2 cellular contexts compared by ENCODE assay signal in genomic region chr2:144505245-144505801, GRCh38.
TF ChIP-seq lines count a peak whose summit lies in the region.

No MANE protein-coding gene starts in this region.

TF ChIP-seq in SK-N-SH treated with all-trans-retinoic acid at 6 μM for 48 hours, 23 proteins besides CTCF, POLR2A, EP300 and RAD21:
- TF ChIP-seq, protein P1, sequence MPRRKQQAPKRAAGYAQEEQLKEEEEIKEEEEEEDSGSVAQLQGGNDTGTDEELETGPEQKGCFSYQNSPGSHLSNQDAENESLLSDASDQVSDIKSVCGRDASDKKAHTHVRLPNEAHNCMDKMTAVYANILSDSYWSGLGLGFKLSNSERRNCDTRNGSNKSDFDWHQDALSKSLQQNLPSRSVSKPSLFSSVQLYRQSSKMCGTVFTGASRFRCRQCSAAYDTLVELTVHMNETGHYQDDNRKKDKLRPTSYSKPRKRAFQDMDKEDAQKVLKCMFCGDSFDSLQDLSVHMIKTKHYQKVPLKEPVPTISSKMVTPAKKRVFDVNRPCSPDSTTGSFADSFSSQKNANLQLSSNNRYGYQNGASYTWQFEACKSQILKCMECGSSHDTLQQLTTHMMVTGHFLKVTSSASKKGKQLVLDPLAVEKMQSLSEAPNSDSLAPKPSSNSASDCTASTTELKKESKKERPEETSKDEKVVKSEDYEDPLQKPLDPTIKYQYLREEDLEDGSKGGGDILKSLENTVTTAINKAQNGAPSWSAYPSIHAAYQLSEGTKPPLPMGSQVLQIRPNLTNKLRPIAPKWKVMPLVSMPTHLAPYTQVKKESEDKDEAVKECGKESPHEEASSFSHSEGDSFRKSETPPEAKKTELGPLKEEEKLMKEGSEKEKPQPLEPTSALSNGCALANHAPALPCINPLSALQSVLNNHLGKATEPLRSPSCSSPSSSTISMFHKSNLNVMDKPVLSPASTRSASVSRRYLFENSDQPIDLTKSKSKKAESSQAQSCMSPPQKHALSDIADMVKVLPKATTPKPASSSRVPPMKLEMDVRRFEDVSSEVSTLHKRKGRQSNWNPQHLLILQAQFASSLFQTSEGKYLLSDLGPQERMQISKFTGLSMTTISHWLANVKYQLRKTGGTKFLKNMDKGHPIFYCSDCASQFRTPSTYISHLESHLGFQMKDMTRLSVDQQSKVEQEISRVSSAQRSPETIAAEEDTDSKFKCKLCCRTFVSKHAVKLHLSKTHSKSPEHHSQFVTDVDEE (CRISPR knock-in tag; IDR thresholded peaks at IDR 0.05), result no peak
- peak; percentile 85 for TF ChIP-seq ZFP3 (CRISPR knock-in tag; IDR thresholded peaks at IDR 0.05)
TF ChIP-seq in SK-N-SH treated with all-trans-retinoic acid at 6 μM for 48 hours: peak in this region for 1.

TF ChIP-seq in K562, 482 proteins besides CTCF, POLR2A, EP300 and RAD21 (continued from another document and continues in another):
- TF ChIP-seq, protein P2, sequence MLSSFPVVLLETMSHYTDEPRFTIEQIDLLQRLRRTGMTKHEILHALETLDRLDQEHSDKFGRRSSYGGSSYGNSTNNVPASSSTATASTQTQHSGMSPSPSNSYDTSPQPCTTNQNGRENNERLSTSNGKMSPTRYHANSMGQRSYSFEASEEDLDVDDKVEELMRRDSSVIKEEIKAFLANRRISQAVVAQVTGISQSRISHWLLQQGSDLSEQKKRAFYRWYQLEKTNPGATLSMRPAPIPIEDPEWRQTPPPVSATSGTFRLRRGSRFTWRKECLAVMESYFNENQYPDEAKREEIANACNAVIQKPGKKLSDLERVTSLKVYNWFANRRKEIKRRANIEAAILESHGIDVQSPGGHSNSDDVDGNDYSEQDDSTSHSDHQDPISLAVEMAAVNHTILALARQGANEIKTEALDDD (IDR thresholded peaks at IDR 0.05), result peak; percentile 60; the same call in 1 of the 2 replicates
- TF ChIP-seq VEZF1 (CRISPR knock-in tag; IDR thresholded peaks at IDR 0.05), result peak; percentile 54; the same call in 1 of the 2 replicates
- TF ChIP-seq KDM1A (IDR thresholded peaks at IDR 0.05), result peak in 1 of 2 experiments; percentile 18; a peak in 1 of 4 replicates
- 0 out of 2 replicates have a peak, but pooled peaks have one; percentile 15 for TF ChIP-seq SMARCE1 (IDR thresholded peaks at IDR 0.05)
- TF ChIP-seq MYNN (IDR thresholded peaks at IDR 0.05), result peak; percentile 44; the same call in 1 of the 2 replicates
- TF ChIP-seq MYNN (CRISPR knock-in tag; IDR thresholded peaks at IDR 0.05), result no peak
- TF ChIP-seq, protein P3, sequence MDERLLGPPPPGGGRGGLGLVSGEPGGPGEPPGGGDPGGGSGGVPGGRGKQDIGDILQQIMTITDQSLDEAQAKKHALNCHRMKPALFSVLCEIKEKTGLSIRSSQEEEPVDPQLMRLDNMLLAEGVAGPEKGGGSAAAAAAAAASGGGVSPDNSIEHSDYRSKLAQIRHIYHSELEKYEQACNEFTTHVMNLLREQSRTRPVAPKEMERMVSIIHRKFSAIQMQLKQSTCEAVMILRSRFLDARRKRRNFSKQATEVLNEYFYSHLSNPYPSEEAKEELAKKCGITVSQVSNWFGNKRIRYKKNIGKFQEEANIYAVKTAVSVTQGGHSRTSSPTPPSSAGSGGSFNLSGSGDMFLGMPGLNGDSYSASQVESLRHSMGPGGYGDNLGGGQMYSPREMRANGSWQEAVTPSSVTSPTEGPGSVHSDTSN (CRISPR knock-in tag; IDR thresholded peaks at IDR 0.05; ENCODE audit: low read depth), result no peak
- TF ChIP-seq, protein P3 (tag; conservative IDR thresholded peaks at IDR 0.05; ENCODE audit: low read depth), result peak; percentile 85
- peak; percentile 62 for TF ChIP-seq CBFA2T3 (IDR thresholded peaks at IDR 0.05)
- TF ChIP-seq, protein P4, sequence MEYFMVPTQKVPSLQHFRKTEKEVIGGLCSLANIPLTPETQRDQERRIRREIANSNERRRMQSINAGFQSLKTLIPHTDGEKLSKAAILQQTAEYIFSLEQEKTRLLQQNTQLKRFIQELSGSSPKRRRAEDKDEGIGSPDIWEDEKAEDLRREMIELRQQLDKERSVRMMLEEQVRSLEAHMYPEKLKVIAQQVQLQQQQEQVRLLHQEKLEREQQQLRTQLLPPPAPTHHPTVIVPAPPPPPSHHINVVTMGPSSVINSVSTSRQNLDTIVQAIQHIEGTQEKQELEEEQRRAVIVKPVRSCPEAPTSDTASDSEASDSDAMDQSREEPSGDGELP (CRISPR knock-in tag; IDR thresholded peaks at IDR 0.05; ENCODE audit: borderline replicate concordance), result no peak
- no peak for TF ChIP-seq ARID3A (IDR thresholded peaks at IDR 0.05; ENCODE audit: borderline replicate concordance, low read depth, low read length)
- TF ChIP-seq ARID1B (IDR thresholded peaks at IDR 0.05), result peak; percentile 68
- peak; percentile 97 for TF ChIP-seq MEIS2 (IDR thresholded peaks at IDR 0.05; ENCODE audit: partially characterized antibody)
- TF ChIP-seq ZNF143 (CRISPR knock-in tag; IDR thresholded peaks at IDR 0.05), result no peak
- TF ChIP-seq NRF1 (conservative IDR thresholded peaks at IDR 0.05 in 1 of 2, IDR thresholded peaks at IDR 0.05 in 1 of 2), result no peak
- no peak for TF ChIP-seq ARHGAP35 (IDR thresholded peaks at IDR 0.05; ENCODE audit: partially characterized antibody)
- TF ChIP-seq, protein P5, sequence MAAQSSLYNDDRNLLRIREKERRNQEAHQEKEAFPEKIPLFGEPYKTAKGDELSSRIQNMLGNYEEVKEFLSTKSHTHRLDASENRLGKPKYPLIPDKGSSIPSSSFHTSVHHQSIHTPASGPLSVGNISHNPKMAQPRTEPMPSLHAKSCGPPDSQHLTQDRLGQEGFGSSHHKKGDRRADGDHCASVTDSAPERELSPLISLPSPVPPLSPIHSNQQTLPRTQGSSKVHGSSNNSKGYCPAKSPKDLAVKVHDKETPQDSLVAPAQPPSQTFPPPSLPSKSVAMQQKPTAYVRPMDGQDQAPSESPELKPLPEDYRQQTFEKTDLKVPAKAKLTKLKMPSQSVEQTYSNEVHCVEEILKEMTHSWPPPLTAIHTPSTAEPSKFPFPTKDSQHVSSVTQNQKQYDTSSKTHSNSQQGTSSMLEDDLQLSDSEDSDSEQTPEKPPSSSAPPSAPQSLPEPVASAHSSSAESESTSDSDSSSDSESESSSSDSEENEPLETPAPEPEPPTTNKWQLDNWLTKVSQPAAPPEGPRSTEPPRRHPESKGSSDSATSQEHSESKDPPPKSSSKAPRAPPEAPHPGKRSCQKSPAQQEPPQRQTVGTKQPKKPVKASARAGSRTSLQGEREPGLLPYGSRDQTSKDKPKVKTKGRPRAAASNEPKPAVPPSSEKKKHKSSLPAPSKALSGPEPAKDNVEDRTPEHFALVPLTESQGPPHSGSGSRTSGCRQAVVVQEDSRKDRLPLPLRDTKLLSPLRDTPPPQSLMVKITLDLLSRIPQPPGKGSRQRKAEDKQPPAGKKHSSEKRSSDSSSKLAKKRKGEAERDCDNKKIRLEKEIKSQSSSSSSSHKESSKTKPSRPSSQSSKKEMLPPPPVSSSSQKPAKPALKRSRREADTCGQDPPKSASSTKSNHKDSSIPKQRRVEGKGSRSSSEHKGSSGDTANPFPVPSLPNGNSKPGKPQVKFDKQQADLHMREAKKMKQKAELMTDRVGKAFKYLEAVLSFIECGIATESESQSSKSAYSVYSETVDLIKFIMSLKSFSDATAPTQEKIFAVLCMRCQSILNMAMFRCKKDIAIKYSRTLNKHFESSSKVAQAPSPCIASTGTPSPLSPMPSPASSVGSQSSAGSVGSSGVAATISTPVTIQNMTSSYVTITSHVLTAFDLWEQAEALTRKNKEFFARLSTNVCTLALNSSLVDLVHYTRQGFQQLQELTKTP (IDR thresholded peaks at IDR 0.05; ENCODE audit: low read depth in 1 of 2, partially characterized antibody in 2 of 2), result peak in 1 of 2 experiments; percentile 28
- no peak for TF ChIP-seq DDX20 (tag; IDR thresholded peaks at IDR 0.05; ENCODE audit: low read depth)
- no peak for TF ChIP-seq FOXM1 (IDR thresholded peaks at IDR 0.05; ENCODE audit: low read depth)
- no peak for TF ChIP-seq FOXM1 (CRISPR knock-in tag; IDR thresholded peaks at IDR 0.05; ENCODE audit: low read depth)
- TF ChIP-seq PHB (CRISPR knock-in tag; IDR thresholded peaks at IDR 0.05), result no peak
- peak; percentile 17; the same call in 1 of the 2 replicates for TF ChIP-seq C11orf30 (IDR thresholded peaks at IDR 0.05; ENCODE audit: low read depth)
- no peak for TF ChIP-seq CHD2 (IDR thresholded peaks at IDR 0.05; ENCODE audit: low read depth, low read length)
- 0 out of 2 replicates have a peak, but pooled peaks have one; percentile 21 for TF ChIP-seq TAL1 (IDR thresholded peaks at IDR 0.05)
- no peak for TF ChIP-seq ZNF174 (CRISPR knock-in tag; IDR thresholded peaks at IDR 0.05)
- no peak for TF ChIP-seq HNRNPL (IDR thresholded peaks at IDR 0.05; ENCODE audit: low read depth, low read length)
- 0 out of 2 replicates have a peak, but pooled peaks have one; percentile 52 for TF ChIP-seq KLF6 (CRISPR knock-in tag; IDR thresholded peaks at IDR 0.05; ENCODE audit: borderline replicate concordance)
- TF ChIP-seq, protein P6, sequence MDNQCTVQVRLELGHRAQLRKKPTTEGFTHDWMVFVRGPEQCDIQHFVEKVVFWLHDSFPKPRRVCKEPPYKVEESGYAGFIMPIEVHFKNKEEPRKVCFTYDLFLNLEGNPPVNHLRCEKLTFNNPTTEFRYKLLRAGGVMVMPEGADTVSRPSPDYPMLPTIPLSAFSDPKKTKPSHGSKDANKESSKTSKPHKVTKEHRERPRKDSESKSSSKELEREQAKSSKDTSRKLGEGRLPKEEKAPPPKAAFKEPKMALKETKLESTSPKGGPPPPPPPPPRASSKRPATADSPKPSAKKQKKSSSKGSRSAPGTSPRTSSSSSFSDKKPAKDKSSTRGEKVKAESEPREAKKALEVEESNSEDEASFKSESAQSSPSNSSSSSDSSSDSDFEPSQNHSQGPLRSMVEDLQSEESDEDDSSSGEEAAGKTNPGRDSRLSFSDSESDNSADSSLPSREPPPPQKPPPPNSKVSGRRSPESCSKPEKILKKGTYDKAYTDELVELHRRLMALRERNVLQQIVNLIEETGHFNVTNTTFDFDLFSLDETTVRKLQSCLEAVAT (IDR thresholded peaks at IDR 0.05), result no peak
- peak; percentile 48; the same call in 1 of the 2 replicates for TF ChIP-seq TCF3 (CRISPR knock-in tag; IDR thresholded peaks at IDR 0.05)
- TF ChIP-seq ZNF449 (CRISPR knock-in tag; IDR thresholded peaks at IDR 0.05), result 0 out of 2 replicates have a peak, but pooled peaks have one; percentile 13
- TF ChIP-seq CBFA2T2 (conservative IDR thresholded peaks at IDR 0.05), result peak; percentile 15; the same call in 1 of the 2 replicates
- peak; percentile 32; the same call in 1 of the 2 replicates for TF ChIP-seq ZNF316 (IDR thresholded peaks at IDR 0.05)
- peak; percentile 37; the same call in 1 of the 2 replicates for TF ChIP-seq EGR1 (conservative IDR thresholded peaks at IDR 0.05)
- TF ChIP-seq, protein P7, sequence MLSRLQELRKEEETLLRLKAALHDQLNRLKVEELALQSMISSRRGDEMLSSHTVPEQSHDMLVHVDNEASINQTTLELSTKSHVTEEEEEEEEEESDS (CRISPR knock-in tag; IDR thresholded peaks at IDR 0.05), result no peak
- TF ChIP-seq NR2C2 (CRISPR knock-in tag; IDR thresholded peaks at IDR 0.05), result no peak
- TF ChIP-seq NR2C2 (tag; IDR thresholded peaks at IDR 0.05), result peak; percentile 47; the same call in 1 of the 2 replicates
- no peak for TF ChIP-seq ZZZ3 (IDR thresholded peaks at IDR 0.05)
- no peak for TF ChIP-seq POLR2B (IDR thresholded peaks at IDR 0.05; ENCODE audit: low read depth, partially characterized antibody)
- 0 out of 2 replicates have a peak, but pooled peaks have one; percentile 16 for TF ChIP-seq ZNF23 (CRISPR knock-in tag; IDR thresholded peaks at IDR 0.05)
- TF ChIP-seq NFXL1 (CRISPR knock-in tag; IDR thresholded peaks at IDR 0.05), result no peak
- 0 out of 2 replicates have a peak, but pooled peaks have one; percentile 15 for TF ChIP-seq ATF7 (IDR thresholded peaks at IDR 0.05)
- TF ChIP-seq CREM (IDR thresholded peaks at IDR 0.05; ENCODE audit: low read depth), result peak; percentile 61
- peak; percentile 92 for TF ChIP-seq KLF16 (IDR thresholded peaks at IDR 0.05)
- peak in 1 of 2 experiments; percentile 45; a peak in 1 of 4 replicates for TF ChIP-seq HDAC1 (IDR thresholded peaks at IDR 0.05)
- no peak for TF ChIP-seq ZNF282 (CRISPR knock-in tag; IDR thresholded peaks at IDR 0.05)
- peak; percentile 22; the same call in 1 of the 2 replicates for TF ChIP-seq FOSL1 (tag; conservative IDR thresholded peaks at IDR 0.05)
- no peak for TF ChIP-seq NCOA2 (IDR thresholded peaks at IDR 0.05; ENCODE audit: partially characterized antibody in 2 of 2)
